Comparison of ENCODE assay signal across 12 cellular contexts in genomic region chr10:26391701-26392695, GRCh38. TPM values are rescaled to one million over a fixed set of nuclear protein-coding genes. Genes with fewer than 3 reads are reported as not detected.
DNase-seq lines count a peak whose midpoint lies in the region; ATAC-seq, FAIRE-seq and TF ChIP-seq lines count a peak whose summit lies in the region.
"Had no signal": no experiment of that assay in that cellular context is flagged by ENCODE, and none has a peak within 500 bp of the region (broad histone marks: within the 10 kb centered on the region; RNA-seq: fewer than 3 reads in every experiment).

No MANE protein-coding gene starts in this region.

- DNase-seq in GM12865 (ENCODE audit: low read depth) (peak; percentile 31), HL-60 (ENCODE audit: low read depth in 1 of 2, low spot score in 1 of 2) (peak in 1 of 2 experiments; percentile 68), RCC 7860 (ENCODE audit: low spot score) (no peak), NCI-H2196 treated with DMSO at 0.1 percent for 48 hours (lab: John Stamatoyannopoulos, UW; ENCODE audit: unreplicated experiment) (no peak), NCI-H2227 (lab: John Stamatoyannopoulos, UW; ENCODE audit: unreplicated experiment) (no peak)
- DNase-seq in effector memory CD8-positive, alpha-beta T cell: no peak
- no peak for DNase-seq in natural killer cell treated with Interleukin-12 subunit alpha and Interleukin-12 subunit beta and Interleukin-15 and Interleukin-18, amount 100 ng/mL, for 72 hours (ENCODE audit: low spot score)
- DNase-seq: effector CD4-positive, alpha-beta T cell; GF-D8; NCI-H2029 had no signal

- no peak for ATAC-seq in effector memory CD8-positive, alpha-beta T cell (replicated peaks)
- ATAC-seq in natural killer cell treated with Interleukin-12 subunit alpha and Interleukin-12 subunit beta and Interleukin-15 and Interleukin-18, amount 100 ng/mL, for 72 hours: peak; percentile 20 to 36
- ATAC-seq in GM21528 (IDR thresholded peaks at IDR 0.05; ENCODE audit: low FRiP score, unreplicated experiment): no peak

- peak overlapping the region; percentile 29 to 57 for H3K4me3 Mint-ChIP-seq in effector memory CD8-positive, alpha-beta T cell
- peak overlapping the region; percentile 23 for H3K4me3 Mint-ChIP-seq in natural killer cell treated with Interleukin-12 subunit alpha and Interleukin-12 subunit beta and Interleukin-15 and Interleukin-18, amount 100 ng/mL, for 72 hours
- H3K4me3 Mint-ChIP-seq: neural crest cell had no signal

- H3K4me3 ChIP-seq in GM12865 (ENCODE audit: low read depth, low read length) (peak overlapping the region; percentile 57), HL-60 (replicated peaks; ENCODE audit: insufficient read depth, low read length) (no peak overlapping the region)

- H3K27ac Mint-ChIP-seq in effector memory CD8-positive, alpha-beta T cell: no peak overlapping the region
- no peak overlapping the region for H3K27ac Mint-ChIP-seq in natural killer cell treated with Interleukin-12 subunit alpha and Interleukin-12 subunit beta and Interleukin-15 and Interleukin-18, amount 100 ng/mL, for 72 hours

- TF ChIP-seq CTCF in GM12865 (IDR thresholded peaks at IDR 0.05; ENCODE audit: insufficient read depth, low read depth, low read length, missing control alignments) (no peak), HL-60 (IDR thresholded peaks at IDR 0.05; ENCODE audit: insufficient read depth, low read length) (no peak)

- H3K4me1 Mint-ChIP-seq in effector memory CD8-positive, alpha-beta T cell (ENCODE audit: low read depth in 2 of 2): peaks cover 0 to 2% of the 10 kb centered on the region in 2 donors
- H3K4me1 Mint-ChIP-seq in natural killer cell treated with Interleukin-12 subunit alpha and Interleukin-12 subunit beta and Interleukin-15 and Interleukin-18, amount 100 ng/mL, for 72 hours (ENCODE audit: low read depth in 2 of 2): peaks cover 0 to 2% of the 10 kb centered on the region in 2 donors
- H3K4me1 Mint-ChIP-seq: neural crest cell had no signal

- FAIRE-seq in RCC 7860 (lab: Jason Lieb, UNC): no peak

- no peaks in the 10 kb centered on the region for H3K27me3 ChIP-seq in HL-60 (ENCODE audit: insufficient read depth, poor library complexity, severe bottlenecking)

- 0 out of 2 replicates have a peak overlapping the region, but pooled peaks have one; percentile 26 for H3K27ac ChIP-seq in HL-60 (replicated peaks)

- H3K27me3 Mint-ChIP-seq in effector memory CD8-positive, alpha-beta T cell: peaks cover 22 to 24% of the 10 kb centered on the region in 2 donors
- H3K27me3 Mint-ChIP-seq in natural killer cell treated with Interleukin-12 subunit alpha and Interleukin-12 subunit beta and Interleukin-15 and Interleukin-18, amount 100 ng/mL, for 72 hours: peaks cover 8 to 18% of the 10 kb centered on the region in 2 donors

- H3K36me3 Mint-ChIP-seq in effector memory CD8-positive, alpha-beta T cell (ENCODE audit: insufficient read depth): no peaks in the 10 kb centered on the region
- no peaks in the 10 kb centered on the region for H3K36me3 Mint-ChIP-seq in natural killer cell treated with Interleukin-12 subunit alpha and Interleukin-12 subunit beta and Interleukin-15 and Interleukin-18, amount 100 ng/mL, for 72 hours

- peaks cover 0 to 3% of the 10 kb centered on the region in 2 donors for H3K9me3 Mint-ChIP-seq in effector memory CD8-positive, alpha-beta T cell
- peaks cover 3% of the 10 kb centered on the region for H3K9me3 Mint-ChIP-seq in natural killer cell treated with Interleukin-12 subunit alpha and Interleukin-12 subunit beta and Interleukin-15 and Interleukin-18, amount 100 ng/mL, for 72 hours

RNA-seq across cellular contexts. Expression of gene APBB1IP, which starts 46.1 kb away (rescaled TPM):
- 10 to 100 TPM; 42.2 to 58.0 TPM for total RNA-seq in natural killer cell treated with Interleukin-12 subunit alpha and Interleukin-12 subunit beta and Interleukin-15 and Interleukin-18, amount 100 ng/mL, for 72 hours
- total RNA-seq: neural crest cell had no signal

Comparison
In these comparisons a context has a peak if more than half of its experiments do, and no peak if none do; other contexts are left out.
1. ATAC-seq: peak in natural killer cell treated with Interleukin-12 subunit alpha and Interleukin-12 subunit beta and Interleukin-15 and Interleukin-18, amount 100 ng/mL, for 72 hours (2 of 2); none in effector memory CD8-positive, alpha-beta T cell (single experiment) and GM21528 (single experiment).